ENCODE assay signal across 17 cellular contexts in the genomic region with DNA sequence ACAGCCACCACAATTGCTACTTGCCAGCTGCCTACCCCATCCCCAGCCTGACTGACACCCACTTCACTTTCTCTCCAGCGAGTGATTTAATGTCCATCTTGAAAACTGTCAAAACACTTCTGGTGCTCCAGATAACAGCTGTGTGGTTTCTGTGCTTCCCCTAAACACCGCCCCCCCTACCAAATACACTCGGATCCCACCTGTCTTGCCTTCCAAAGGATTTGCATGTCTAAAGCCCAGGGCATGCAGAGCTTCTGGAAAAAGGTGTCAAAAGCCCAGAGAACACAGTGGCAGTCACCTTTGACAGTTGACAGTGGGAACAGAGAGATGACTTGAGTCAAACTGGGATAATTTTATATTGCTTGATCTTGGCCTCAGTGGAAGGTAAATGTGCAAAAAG.
DNase-seq lines count a peak whose midpoint lies in the region; ATAC-seq and TF ChIP-seq lines count a peak whose summit lies in the region.
"Had no signal": no experiment of that assay in that cellular context is flagged by ENCODE, and none has a peak within 500 bp of the region (broad histone marks: within the 10 kb centered on the region; RNA-seq: fewer than 3 reads in every experiment).

No MANE protein-coding gene starts in this region.

- H3K36me3 Mint-ChIP-seq in endodermal cell (ENCODE audit: low read depth): no peaks in the 10 kb centered on the region
- H3K36me3 Mint-ChIP-seq: CD4-positive, alpha-beta memory T cell had no signal

- no peak overlapping the region for H3K9ac ChIP-seq in endodermal cell (ENCODE audit: extremely low read depth, low read length, poor library complexity, severe bottlenecking)
- H3K9ac ChIP-seq: SK-N-SH had no signal

- H3K27me3 ChIP-seq in endodermal cell (ENCODE audit: control insufficient read depth, insufficient read depth, low read length, poor library complexity, severe bottlenecking): no peaks in the 10 kb centered on the region

- no peak overlapping the region for H3K27ac ChIP-seq in endodermal cell (ENCODE audit: low read depth, low read length)

- no peaks in the 10 kb centered on the region for H3K36me3 ChIP-seq in endodermal cell (ENCODE audit: control insufficient read depth, insufficient read depth, low read length)

- peaks cover 11% of the 10 kb centered on the region for H3K4me1 Mint-ChIP-seq in endodermal cell
- H3K4me1 Mint-ChIP-seq: CD4-positive, alpha-beta memory T cell had no signal

- peaks cover 34% of the 10 kb centered on the region for H3K9me3 ChIP-seq in endodermal cell (ENCODE audit: control insufficient read depth, low read length)
- H3K9me3 ChIP-seq: SK-N-SH had no signal

- H3K4me1 ChIP-seq in endodermal cell (ENCODE audit: control insufficient read depth, insufficient read depth, low read length): peaks cover 6% of the 10 kb centered on the region

- TF ChIP-seq CTCF in endodermal cell (conservative IDR thresholded peaks at IDR 0.05): no peak

- DNase-seq in COLO668 (lab: John Stamatoyannopoulos, UW; ENCODE audit: unreplicated experiment) (peak; percentile 44), NCI-H1105 treated with DMSO at 0.1 percent for 48 hours (lab: John Stamatoyannopoulos, UW) (peak; percentile 96), NCI-H748 (lab: John Stamatoyannopoulos, UW; ENCODE audit: unreplicated experiment) (peak; percentile 64), endodermal cell (peak; percentile 55), Kasumi-1 (lab: John Stamatoyannopoulos, UW) (no peak), NCI-H2029 (lab: John Stamatoyannopoulos, UW) (no peak)
- DNase-seq in stimulated activated CD4-positive, alpha-beta T cell treated with anti-CD3 and anti-CD28 coated beads, Interleukin-15, amount 100 ng/mL, for 24 hours: no peak
- DNase-seq: CD4-positive, alpha-beta memory T cell; DMS79 treated with DMSO at 0.1 percent for 48 hours; GOT3; NCI-H1048; NCI-H2081 treated with DMSO at 0.1 percent for 48 hours; SK-N-SH; T-helper 1 cell had no signal

- H3K9me3 Mint-ChIP-seq in endodermal cell: peaks cover 32% of the 10 kb centered on the region

- H3K27me3 Mint-ChIP-seq in endodermal cell (ENCODE audit: insufficient read depth): peaks cover 41% of the 10 kb centered on the region

- no peak overlapping the region for H3K27ac Mint-ChIP-seq in endodermal cell

- no peak for ATAC-seq in GM21717 (IDR thresholded peaks at IDR 0.05; ENCODE audit: unreplicated experiment)
- ATAC-seq: K562, Panc1 had no signal

- no peak overlapping the region for H3K4me3 ChIP-seq in endodermal cell (ENCODE audit: low read length)
- H3K4me3 ChIP-seq: K562 had no signal

- no peak overlapping the region for H3K4me3 Mint-ChIP-seq in endodermal cell
- H3K4me3 Mint-ChIP-seq: CD4-positive, alpha-beta memory T cell had no signal

- WGBS in endodermal cell (ENCODE audit: insufficient coverage in 1 of 2, insufficient read length in 1 of 2), 2 experiments: 39% methylated on average over 3 of the region's 3 CpGs; no CpG with 5 or more reads in 1 of the 2 experiments

Comparison
In these comparisons a context has a peak if more than half of its experiments do, and no peak if none do; other contexts are left out.
1. DNase-seq: peak in COLO668 (single experiment), NCI-H1105 treated with DMSO at 0.1 percent for 48 hours (single experiment), NCI-H748 (single experiment) and endodermal cell (single experiment); none in stimulated activated CD4-positive, alpha-beta T cell treated with anti-CD3 and anti-CD28 coated beads, Interleukin-15, amount 100 ng/mL, for 24 hours (single experiment), Kasumi-1 (0 of 2) and NCI-H2029 (single experiment).